Comparison of ENCODE assay signal across 13 cellular contexts in genomic region chr16:46915483-46916025, GRCh38.
"Had no signal": no experiment of that assay in that cellular context is flagged by ENCODE, and none has a peak within 500 bp of the region (broad histone marks: within the 10 kb centered on the region; RNA-seq: fewer than 3 reads in every experiment).

No MANE protein-coding gene starts in this region.

- H3K27ac Mint-ChIP-seq: activated CD8-positive, alpha-beta T cell treated with anti-CD3 and anti-CD28 coated beads for 36 hours; activated T-cell treated with anti-CD3 and anti-CD28 coated beads, Interleukin-2, amount 50 U/mL, for 72 hours had no signal

- ATAC-seq: activated CD8-positive, alpha-beta T cell treated with anti-CD3 and anti-CD28 coated beads for 36 hours; activated T-cell treated with anti-CD3 and anti-CD28 coated beads, Interleukin-2, amount 50 U/mL, for 72 hours; gastroesophageal sphincter had no signal

- H3K4me3 ChIP-seq: coronary artery, gastroesophageal sphincter, left ventricle myocardium inferior, skin epidermis, tibial artery, vagina had no signal

- DNase-seq: activated CD8-positive, alpha-beta memory T cell treated with anti-CD3 and anti-CD28 coated beads, Interleukin-2, amount 50 U/mL, for 4 hours; activated CD8-positive, alpha-beta T cell treated with anti-CD3 and anti-CD28 coated beads for 36 hours; activated naive CD4-positive, alpha-beta T cell; activated T-cell treated with anti-CD3 and anti-CD28 coated beads, Interleukin-2, amount 50 U/mL, for 72 hours; effector CD4-positive, alpha-beta T cell; left ventricle myocardium inferior; T1000; tibial artery had no signal

- H3K36me3 ChIP-seq: neutrophil, vagina had no signal

- H3K27me3 Mint-ChIP-seq: activated CD8-positive, alpha-beta T cell treated with anti-CD3 and anti-CD28 coated beads for 36 hours had no signal

- H3K9me3 Mint-ChIP-seq: activated CD8-positive, alpha-beta T cell treated with anti-CD3 and anti-CD28 coated beads for 36 hours; activated T-cell treated with anti-CD3 and anti-CD28 coated beads, Interleukin-2, amount 50 U/mL, for 72 hours had no signal

- H3K27ac ChIP-seq: coronary artery, gastroesophageal sphincter, left ventricle myocardium inferior, neutrophil, tibial artery, vagina had no signal

- H3K27me3 ChIP-seq: gastroesophageal sphincter, neutrophil, tibial artery, vagina had no signal

- H3K4me3 Mint-ChIP-seq: activated CD8-positive, alpha-beta T cell treated with anti-CD3 and anti-CD28 coated beads for 36 hours; activated T-cell treated with anti-CD3 and anti-CD28 coated beads, Interleukin-2, amount 50 U/mL, for 72 hours had no signal

- H3K4me1 ChIP-seq: gastroesophageal sphincter, left ventricle myocardium inferior, tibial artery, vagina had no signal

- H3K9me3 ChIP-seq: gastroesophageal sphincter, left ventricle myocardium inferior, neutrophil, tibial artery, vagina had no signal
